29 cellular contexts compared by ENCODE assay signal in genomic region chr9:75299324-75299723, GRCh38.
A peak's percentile ranks its signal among the peaks of the same experiment; 100 is the strongest.
DNase-seq lines count a peak whose midpoint lies in the region; ATAC-seq and TF ChIP-seq lines count a peak whose summit lies in the region.
"Had no signal": no experiment of that assay in that cellular context is flagged by ENCODE, and none has a peak within 500 bp of the region (broad histone marks: within the 10 kb centered on the region; RNA-seq: fewer than 3 reads in every experiment).

No MANE protein-coding gene starts in this region.

- no peaks in the 10 kb centered on the region for H3K27me3 ChIP-seq in OCI-LY1 (ENCODE audit: insufficient read depth, low read length)
- H3K27me3 ChIP-seq: hepatocyte, tibial nerve had no signal

- H3F3A ChIP-seq in OCI-LY1 (ENCODE audit: insufficient read depth, low read length) = no peaks in the 10 kb centered on the region

- H3K27ac ChIP-seq in OCI-LY1 (ENCODE audit: low read depth, low read length, poor library complexity, severe bottlenecking) = no peak overlapping the region
- H3K27ac ChIP-seq: coronary artery, GM23248, hepatocyte, psoas muscle, tibial nerve had no signal

- no peak overlapping the region for H3K9ac ChIP-seq in OCI-LY1 (ENCODE audit: low read length)
- H3K9ac ChIP-seq: GM23248, SK-N-SH had no signal

- H3K79me2 ChIP-seq in OCI-LY1 (ENCODE audit: insufficient read depth, low read length) = no peaks in the 10 kb centered on the region
- H3K79me2 ChIP-seq: hepatocyte had no signal

- H3K9me2 ChIP-seq in OCI-LY1 (ENCODE audit: low read depth, low read length) = no peaks in the 10 kb centered on the region
- H3K9me2 ChIP-seq: SK-N-SH had no signal

- no peaks in the 10 kb centered on the region for H3K36me3 ChIP-seq in OCI-LY1 (ENCODE audit: insufficient read depth, low read length)
- H3K36me3 ChIP-seq: tibial nerve had no signal

- ATAC-seq in GM19351 (IDR thresholded peaks at IDR 0.05; ENCODE audit: unreplicated experiment) (peak; percentile 51), GM21526 (IDR thresholded peaks at IDR 0.05; ENCODE audit: low FRiP score, unreplicated experiment) (no peak), HG02588 (IDR thresholded peaks at IDR 0.05; ENCODE audit: unreplicated experiment) (no peak)
- ATAC-seq: CD8-positive, alpha-beta T cell; effector memory CD8-positive, alpha-beta T cell; esophagus mucosa; left lobe of liver; psoas muscle; WTC11 had no signal

- H4K20me1 ChIP-seq in OCI-LY1 (ENCODE audit: insufficient read depth, low read length) = no peaks in the 10 kb centered on the region

- no peak overlapping the region for H2AFZ ChIP-seq in OCI-LY1 (ENCODE audit: low read length)
- H2AFZ ChIP-seq: GM23248, hepatocyte had no signal

- no peak overlapping the region for H3K4me2 ChIP-seq in OCI-LY1 (ENCODE audit: low read length)
- H3K4me2 ChIP-seq: hepatocyte, SK-N-SH had no signal

- TF ChIP-seq CTCF in OCI-LY1 (IDR thresholded peaks at IDR 0.05; ENCODE audit: low read length) (peak; percentile 28; the same call in 1 of the 2 replicates), choroid plexus epithelial cell (conservative IDR thresholded peaks at IDR 0.05; ENCODE audit: low read depth, low read length) (no peak)

- DNase-seq in DMS 273 (lab: John Stamatoyannopoulos, UW; ENCODE audit: unreplicated experiment) = peak; percentile 20
- DNase-seq in DMS 273 treated with DMSO at 0.1 percent for 48 hours (lab: John Stamatoyannopoulos, UW) = no peak
- DNase-seq in choroid plexus epithelial cell (ENCODE audit: low read depth) = peak; percentile 1
- DNase-seq in germinal center (ENCODE audit: low spot score) = no peak
- DNase-seq: 8988T; activated naive CD4-positive, alpha-beta T cell treated with anti-CD3 and anti-CD28 coated beads for 36 hours; AML-193; amniotic stem cell; CD8-positive, alpha-beta T cell; DMS79; effector memory CD8-positive, alpha-beta T cell; foreskin melanocyte; naive B cell; NCI-H1092; NCI-H187 treated with DMSO at 0.1 percent for 48 hours; NK-92 treated with Interleukin-12 subunit alpha and Interleukin-12 subunit beta, amount 100 ng/mL, for 24 hours; psoas muscle; SK-N-SH had no signal

- H3K4me1 ChIP-seq in OCI-LY1 (ENCODE audit: insufficient read depth, low read length, severe bottlenecking) = no peaks in the 10 kb centered on the region
- H3K4me1 ChIP-seq: psoas muscle, tibial nerve had no signal

- no peak overlapping the region for H3K4me3 ChIP-seq in OCI-LY1 (ENCODE audit: low read depth, low read length, poor library complexity, severe bottlenecking)
- no peak overlapping the region for H3K4me3 ChIP-seq in choroid plexus epithelial cell (ENCODE audit: low read depth, low read length)
- H3K4me3 ChIP-seq: coronary artery, GM23248, hepatocyte, psoas muscle, tibial nerve had no signal

- H3K9me3 ChIP-seq in OCI-LY1 (ENCODE audit: low read length) = no peaks in the 10 kb centered on the region
- H3K9me3 ChIP-seq: psoas muscle, SK-N-SH had no signal

Comparison
In these comparisons a context has a peak if more than half of its experiments do, and no peak if none do; other contexts are left out.
1. DNase-seq: peak in DMS 273 (single experiment) and choroid plexus epithelial cell (single experiment); none in DMS 273 treated with DMSO at 0.1 percent for 48 hours (single experiment) and germinal center (single experiment).